ENCODE assay signal across 15 cellular contexts in the genomic region with DNA sequence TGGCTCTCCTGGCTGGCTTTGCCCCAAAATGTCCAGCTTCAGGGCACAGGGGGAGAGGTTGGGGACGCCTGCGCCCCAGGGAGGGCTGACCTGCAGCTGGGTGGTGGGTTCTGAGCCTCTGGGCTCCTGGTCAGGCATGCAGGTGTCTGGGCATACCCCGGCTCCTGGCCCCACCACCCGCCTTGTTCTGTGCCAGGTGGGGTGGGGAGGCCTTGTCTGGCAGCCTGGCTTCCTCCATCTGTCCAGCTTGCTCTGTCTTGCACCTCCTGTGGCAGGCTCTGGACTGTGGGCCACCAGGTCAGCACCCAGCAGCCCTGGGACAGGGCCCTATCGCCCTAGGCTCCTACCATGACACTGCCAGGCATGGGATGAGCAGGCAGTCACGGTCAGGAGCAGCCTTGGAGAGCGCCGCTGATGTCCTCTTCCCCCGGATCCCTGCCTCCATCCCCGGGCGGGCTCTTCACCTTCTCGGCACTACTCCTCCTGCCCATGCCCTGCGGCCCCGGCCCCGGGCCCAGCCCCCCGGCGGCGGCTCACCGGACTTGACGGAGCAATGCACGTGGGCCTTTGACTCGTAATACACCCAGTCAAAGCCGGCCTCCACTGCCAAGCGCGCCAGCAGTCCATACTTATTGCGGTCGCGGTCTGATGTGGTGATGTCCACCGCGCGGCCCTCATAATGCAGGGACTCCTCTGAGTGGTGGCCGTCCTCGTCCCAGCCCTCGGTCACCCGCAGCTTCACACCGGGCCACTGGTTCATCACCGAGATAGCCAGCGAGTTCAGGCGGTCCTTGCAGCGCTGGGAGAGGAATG. TPM values are rescaled to one million over a fixed set of nuclear protein-coding genes. Genes with fewer than 3 reads are reported as not detected.
DNase-seq lines count a peak whose midpoint lies in the region; ATAC-seq and TF ChIP-seq lines count a peak whose summit lies in the region.
"Had no signal": no experiment of that assay in that cellular context is flagged by ENCODE, and none has a peak within 500 bp of the region (broad histone marks: within the 10 kb centered on the region; RNA-seq: fewer than 3 reads in every experiment).

No MANE protein-coding gene starts in this region.

- H3K4ac ChIP-seq in H9 (ENCODE audit: low read depth, low read length): no peak overlapping the region

- no peaks in the 10 kb centered on the region for H3K79me1 ChIP-seq in H9 (ENCODE audit: insufficient read depth, low read depth, low read length, poor library complexity, severe bottlenecking)

- no peak overlapping the region for H3K18ac ChIP-seq in H9 (ENCODE audit: insufficient read length, low read depth, low read length)

- H3K27me3 ChIP-seq in H9 (ENCODE audit: insufficient read depth, low read length) (peaks cover 57% of the 10 kb centered on the region), dorsolateral prefrontal cortex (peaks cover 11 to 70% (median 54%) of the 10 kb centered on the region in 45 donors), neuron (ENCODE audit: insufficient read depth, low read length) (peaks cover 91% of the 10 kb centered on the region)

- H3T11ph ChIP-seq in H9 (ENCODE audit: low read length): no peak overlapping the region

- H3K4me3 Mint-ChIP-seq in CD14-positive monocyte: peak overlapping the region; percentile 47 to 76
- peak overlapping the region in 1 of 2 experiments; percentile 64; a peak in 2 of 5 replicates for H3K4me3 Mint-ChIP-seq in H9

- peaks cover 3% of the 10 kb centered on the region for H3K23me2 ChIP-seq in H9 (ENCODE audit: insufficient read length, low read depth, low read length, poor library complexity, severe bottlenecking)

- H3K27me3 Mint-ChIP-seq in CD14-positive monocyte (ENCODE audit: low read depth in 3 of 3) (peaks cover 62 to 84% (median 74%) of the 10 kb centered on the region in 3 donors), H9 (ENCODE audit: low read depth) (peaks cover 94% of the 10 kb centered on the region)

- no peak overlapping the region for H2BK5ac ChIP-seq in H9 (ENCODE audit: insufficient read length, low read length)

- H3K9me3 Mint-ChIP-seq in CD14-positive monocyte (peaks cover 0 to 27% (median 4%) of the 10 kb centered on the region in 7 donors), H9 (peaks cover 0 to 3% of the 10 kb centered on the region in 2 experiments; a peak in 2 of 5 replicates)
- H3K9me3 Mint-ChIP-seq: T-cell had no signal

- H3K27ac ChIP-seq in H9 (ENCODE audit: insufficient read length, low read depth, low read length) (no peak overlapping the region), dorsolateral prefrontal cortex (no peak overlapping the region)
- H3K27ac ChIP-seq: KMS-11, neutrophil, Peyer's patch, tibial nerve had no signal

- H3K36me3 Mint-ChIP-seq in CD14-positive monocyte: peaks cover 0 to 3% of the 10 kb centered on the region in 2 donors
- no peaks in the 10 kb centered on the region for H3K36me3 Mint-ChIP-seq in H9 (ENCODE audit: insufficient read depth in 1 of 3, low read depth in 3 of 3)
- H3K36me3 Mint-ChIP-seq: T-cell had no signal

- H3K14ac ChIP-seq in H9 (ENCODE audit: insufficient read depth, low read length): no peak overlapping the region

- no CpG with 5 or more reads among the region's 40 CpGs for WGBS in H9 (ENCODE audit: extremely low coverage, insufficient read length, low lambda C conversion rate)

- H3K4me1 ChIP-seq in H9 (ENCODE audit: insufficient read depth, low read length) (no peaks in the 10 kb centered on the region), neuron (ENCODE audit: insufficient read depth, low read length) (peaks cover 8% of the 10 kb centered on the region)

- peak overlapping the region; percentile 28 for H3K4me2 ChIP-seq in H9 (ENCODE audit: insufficient read depth, insufficient read length, low read length)
- H3K4me2 ChIP-seq: KMS-11 had no signal

- H2BK20ac ChIP-seq in H9 (ENCODE audit: low read depth, low read length, poor library complexity, severe bottlenecking): no peak overlapping the region

- H4K5ac ChIP-seq in H9 (ENCODE audit: insufficient read length, low read depth, low read length): no peak overlapping the region

- no peak overlapping the region for H3K27ac Mint-ChIP-seq in CD14-positive monocyte
- H3K27ac Mint-ChIP-seq in H9: no peak overlapping the region
- H3K27ac Mint-ChIP-seq: T-cell had no signal

- H4K8ac ChIP-seq in H9 (replicated peaks; ENCODE audit: insufficient read length, low read depth, low read length): no peak overlapping the region

- intact Hi-C loops in CD14-positive monocyte (cut with micrococcal nuclease): loop anchor here (5.0 to 10.0 kb wide), 3 partner anchors 60 to 248 kb away; a partner anchor contains a TSS
- intact Hi-C loops in dorsolateral prefrontal cortex (cut with DNase I): loop anchor here (5.0 kb wide), 2 partner anchors 100 to 110 kb away; no protein-coding TSS in a partner anchor

- H3K9ac ChIP-seq in H9 (ENCODE audit: extremely low read depth, insufficient read length, low read length): no peak overlapping the region
- H3K9ac ChIP-seq: KMS-11 had no signal

- DNase-seq in CD14-positive monocyte (ENCODE audit: low spot score): no peak
- peak; percentile 43 for DNase-seq in H9
- peak in 1 of 10 donors; percentile 19 for DNase-seq in dorsolateral prefrontal cortex
- no peak for DNase-seq in nucleus accumbens (lab: John Stamatoyannopoulos, UW)
- no peak for DNase-seq in SIG-M5 treated with dmso at 0.1 percent for 504 hours (lab: John Stamatoyannopoulos, UW; ENCODE audit: unreplicated experiment)
- DNase-seq in cerebellar cortex (ENCODE audit: low spot score): no peak
- DNase-seq: amniotic stem cell had no signal

- H3K4me3 ChIP-seq in dorsolateral prefrontal cortex (peak overlapping the region in 52 of 59 donors; percentile 9 to 62 (median 46)), neuron (ENCODE audit: low read length) (peak overlapping the region; percentile 12)

- no peak overlapping the region for H4K91ac ChIP-seq in H9 (ENCODE audit: insufficient read length, low read depth, low read length)

- peaks cover 17% of the 10 kb centered on the region for H3K4me1 Mint-ChIP-seq in CD14-positive monocyte
- H3K4me1 Mint-ChIP-seq in H9: peaks cover 16 to 26% of the 10 kb centered on the region in 2 experiments

- no peak overlapping the region for H2BK15ac ChIP-seq in H9 (ENCODE audit: low read depth, low read length)

- no peaks in the 10 kb centered on the region for H4K20me1 ChIP-seq in H9 (ENCODE audit: control insufficient read depth, insufficient read depth, insufficient read length)

- no peak overlapping the region for H2BK12ac ChIP-seq in H9 (ENCODE audit: insufficient read length, low read depth, low read length)

- no peak overlapping the region for H3K23ac ChIP-seq in H9 (ENCODE audit: insufficient read length, low read depth, low read length)

- H2AK5ac ChIP-seq in H9 (ENCODE audit: insufficient read length, low read length): no peak overlapping the region

- TF ChIP-seq CTCF in CD14-positive monocyte (IDR thresholded peaks at IDR 0.05) (no peak), H9 (conservative IDR thresholded peaks at IDR 0.05) (no peak), dorsolateral prefrontal cortex (IDR thresholded peaks at IDR 0.05 in 54 of 56, conservative IDR thresholded peaks at IDR 0.05 in 2 of 56; ENCODE audit: low read depth in 1 of 56, partially characterized antibody in 56 of 56) (no peak)

- H3K9me3 ChIP-seq in H9 (ENCODE audit: control insufficient read depth, low read depth, low read length): no peaks in the 10 kb centered on the region
- no peaks in the 10 kb centered on the region for H3K9me3 ChIP-seq in neuron (ENCODE audit: low read length)
- H3K9me3 ChIP-seq: neutrophil, tibial nerve had no signal

- H2BK120ac ChIP-seq in H9 (ENCODE audit: low read depth, low read length, poor library complexity, severe bottlenecking): no peak overlapping the region

- no peak for ATAC-seq in HG02678 (IDR thresholded peaks at IDR 0.05; ENCODE audit: unreplicated experiment)

- H3K79me2 ChIP-seq in H9 (ENCODE audit: insufficient read depth, low read length): no peaks in the 10 kb centered on the region

- H2AFZ ChIP-seq in H9 (ENCODE audit: low read length): no peak overlapping the region
- H2AFZ ChIP-seq in neuron (ENCODE audit: low read depth, low read length): peak overlapping the region; percentile 26

- H3K56ac ChIP-seq in H9 (ENCODE audit: insufficient read length, low read depth, low read length): no peak overlapping the region

- no peaks in the 10 kb centered on the region for H3K36me3 ChIP-seq in neuron (ENCODE audit: insufficient read depth, low read length)
- H3K36me3 ChIP-seq: neutrophil, tibial nerve had no signal

RNA-seq across cellular contexts. Expression of a gene that starts 3.6 kb away (rescaled TPM):
- not detected for polyA plus RNA-seq in CD14-positive monocyte
- total RNA-seq in H9 (2021) (0.11 TPM in 1 of 2 replicates, not detected in the other), dorsolateral prefrontal cortex (under 1 TPM in 33 of 120 experiments, not detected in 87; 0.22 to 0.96 (median 0.31) TPM)
- total RNA-seq: lung microvascular endothelial cell had no signal

RNA-seq across cellular contexts. Expression of a gene that starts 15.8 kb away (rescaled TPM):
- polyA plus RNA-seq in CD14-positive monocyte: not detected
- total RNA-seq in H9 (2021): 0.18 and 0.20 TPM in 2 replicates
- total RNA-seq in dorsolateral prefrontal cortex: 1 to 10 TPM in 109 of 120 experiments, under 1 TPM in 11; 0.48 to 4.0 (median 1.8) TPM
- total RNA-seq: lung microvascular endothelial cell, tibial nerve had no signal
